ENCODE assay signal across 12 cellular contexts in genomic region chr12:202081-202731, GRCh38. TPM values are rescaled to one million over a fixed set of nuclear protein-coding genes. Genes with fewer than 3 reads are reported as not detected.
A peak's percentile ranks its signal among the peaks of the same experiment; 100 is the strongest.
DNase-seq lines count a peak whose midpoint lies in the region; ATAC-seq and TF ChIP-seq lines count a peak whose summit lies in the region.
"Had no signal": no experiment of that assay in that cellular context is flagged by ENCODE, and none has a peak within 500 bp of the region (broad histone marks: within the 10 kb centered on the region; RNA-seq: fewer than 3 reads in every experiment).

No MANE protein-coding gene starts in this region.

- no peak overlapping the region for H3K23ac ChIP-seq in H9 (ENCODE audit: insufficient read length, low read depth, low read length)

- H3K9me3 ChIP-seq in H9 (ENCODE audit: control insufficient read depth, low read depth, low read length) (no peaks in the 10 kb centered on the region), parathyroid adenoma (ENCODE audit: control insufficient read depth, low read length) (no peaks in the 10 kb centered on the region), osteoblast (ENCODE audit: low read depth, low read length) (no peaks in the 10 kb centered on the region)

- H3K56ac ChIP-seq in H9 (ENCODE audit: insufficient read length, low read depth, low read length), result no peak overlapping the region

- H3K4me1 ChIP-seq in H9 (ENCODE audit: insufficient read depth, low read length), result no peaks in the 10 kb centered on the region
- H3K4me1 ChIP-seq in parathyroid adenoma, result peaks cover 21% of the 10 kb centered on the region
- no peaks in the 10 kb centered on the region for H3K4me1 ChIP-seq in osteoblast (ENCODE audit: insufficient read depth, low read length)

- H3K4me3 ChIP-seq in parathyroid adenoma (ENCODE audit: low read depth, low read length) (no peak overlapping the region), brain microvascular endothelial cell (ENCODE audit: low read depth, low read length) (no peak overlapping the region), osteoblast (ENCODE audit: insufficient read depth, low read length) (no peak overlapping the region)

- H3K4me1 Mint-ChIP-seq in H9, result peaks cover 20 to 26% of the 10 kb centered on the region in 2 experiments
- H3K4me1 Mint-ChIP-seq in chondrocyte (ENCODE audit: low read depth), result peaks cover 15% of the 10 kb centered on the region

- H3K27ac ChIP-seq in H9 (ENCODE audit: insufficient read length, low read depth, low read length), result no peak overlapping the region
- peak overlapping the region; percentile 63 for H3K27ac ChIP-seq in parathyroid adenoma
- H3K27ac ChIP-seq in brain microvascular endothelial cell, result no peak overlapping the region
- no peak overlapping the region for H3K27ac ChIP-seq in osteoblast (ENCODE audit: low read depth, low read length)

- H3K27ac Mint-ChIP-seq in H9 (no peak overlapping the region), chondrocyte (ENCODE audit: unreplicated experiment) (no peak overlapping the region)
- H3K27ac Mint-ChIP-seq: T-helper 1 cell treated with Interleukin-12 subunit alpha and Interleukin-12 subunit beta and Interleukin-4 antibody, amounts not matched to agents 30 μg/mL and 1 μg/mL, for 36 hours had no signal

- H3K27me3 ChIP-seq in H9 (ENCODE audit: insufficient read depth, low read length) (peaks cover 4% of the 10 kb centered on the region; the same call in 1 of the 2 replicates), parathyroid adenoma (ENCODE audit: control insufficient read depth, insufficient read depth, low read length) (no peaks in the 10 kb centered on the region), brain microvascular endothelial cell (replicated peaks) (peaks cover 5% of the 10 kb centered on the region), osteoblast (ENCODE audit: insufficient read depth, low read length) (peaks cover 61% of the 10 kb centered on the region)

- no peak overlapping the region for H2AFZ ChIP-seq in H9 (ENCODE audit: low read length)
- peak overlapping the region; percentile 71 for H2AFZ ChIP-seq in parathyroid adenoma
- no peak overlapping the region for H2AFZ ChIP-seq in osteoblast (ENCODE audit: low read length)

- no peak overlapping the region for H2BK120ac ChIP-seq in H9 (ENCODE audit: low read depth, low read length, poor library complexity, severe bottlenecking)

- no peaks in the 10 kb centered on the region for H3K79me1 ChIP-seq in H9 (ENCODE audit: insufficient read depth, low read depth, low read length, poor library complexity, severe bottlenecking)

- H3K27me3 Mint-ChIP-seq in H9 (ENCODE audit: low read depth) (peaks cover 95% of the 10 kb centered on the region), chondrocyte (ENCODE audit: low read depth) (peaks cover 50% of the 10 kb centered on the region)

- H3T11ph ChIP-seq in H9 (ENCODE audit: low read length), result no peak overlapping the region

- H2BK20ac ChIP-seq in H9 (ENCODE audit: low read depth, low read length, poor library complexity, severe bottlenecking), result no peak overlapping the region

- WGBS in H9 (ENCODE audit: extremely low coverage, insufficient read length, low lambda C conversion rate), result no CpG with 5 or more reads among the region's 15 CpGs

- no peak overlapping the region for H3K9ac ChIP-seq in H9 (ENCODE audit: extremely low read depth, insufficient read length, low read length)
- no peak overlapping the region for H3K9ac ChIP-seq in parathyroid adenoma

- H4K8ac ChIP-seq in H9 (replicated peaks; ENCODE audit: insufficient read length, low read depth, low read length), result no peak overlapping the region

- H2BK12ac ChIP-seq in H9 (ENCODE audit: insufficient read length, low read depth, low read length), result no peak overlapping the region

- ATAC-seq in HG03457 (IDR thresholded peaks at IDR 0.05; ENCODE audit: unreplicated experiment) (no peak), HG03442 (IDR thresholded peaks at IDR 0.05; ENCODE audit: unreplicated experiment) (no peak)
- ATAC-seq: naive thymus-derived CD8-positive, alpha-beta T cell had no signal

- no peak overlapping the region for H3K4ac ChIP-seq in H9 (ENCODE audit: low read depth, low read length)

- no peak overlapping the region for H2BK15ac ChIP-seq in H9 (ENCODE audit: low read depth, low read length)

- H3K36me3 ChIP-seq in parathyroid adenoma (ENCODE audit: control insufficient read depth, insufficient read depth, low read length) (no peaks in the 10 kb centered on the region), brain microvascular endothelial cell (replicated peaks) (no peaks in the 10 kb centered on the region), osteoblast (ENCODE audit: insufficient read depth, low read length) (no peaks in the 10 kb centered on the region)

- no peak overlapping the region for H4K91ac ChIP-seq in H9 (ENCODE audit: insufficient read length, low read depth, low read length)

- H3K36me3 Mint-ChIP-seq in H9 (ENCODE audit: insufficient read depth in 1 of 3, low read depth in 3 of 3) (no peaks in the 10 kb centered on the region), chondrocyte (ENCODE audit: low read depth) (no peaks in the 10 kb centered on the region)
- H3K36me3 Mint-ChIP-seq: naive thymus-derived CD8-positive, alpha-beta T cell had no signal

- H3K79me2 ChIP-seq in H9 (ENCODE audit: insufficient read depth, low read length) (no peaks in the 10 kb centered on the region), parathyroid adenoma (no peaks in the 10 kb centered on the region), osteoblast (ENCODE audit: insufficient read depth, low read length) (no peaks in the 10 kb centered on the region)

- H2AK5ac ChIP-seq in H9 (ENCODE audit: insufficient read length, low read length), result no peak overlapping the region

- peak; percentile 78 for DNase-seq in H9
- peak; percentile 51 to 83 for DNase-seq in NCI-H2081 (lab: John Stamatoyannopoulos, UW)
- no peak for DNase-seq in chondrocyte (ENCODE audit: low spot score)
- DNase-seq in brain microvascular endothelial cell, result no peak
- no peak for DNase-seq in osteoblast (ENCODE audit: insufficient read length, low spot score, missing footprints)
- DNase-seq: amniotic stem cell, Calu3 had no signal

- peaks cover 0 to 2% of the 10 kb centered on the region in 2 experiments; a peak in 3 of 5 replicates for H3K9me3 Mint-ChIP-seq in H9
- H3K9me3 Mint-ChIP-seq in chondrocyte (ENCODE audit: low read depth), result no peaks in the 10 kb centered on the region
- H3K9me3 Mint-ChIP-seq: T-helper 1 cell treated with Interleukin-12 subunit alpha and Interleukin-12 subunit beta and Interleukin-4 antibody, amounts not matched to agents 30 μg/mL and 1 μg/mL, for 36 hours had no signal

- H3K14ac ChIP-seq in H9 (ENCODE audit: insufficient read depth, low read length), result no peak overlapping the region

- H3K4me3 Mint-ChIP-seq in H9 (peak overlapping the region; percentile 47 to 75), chondrocyte (ENCODE audit: unreplicated experiment) (peak overlapping the region; percentile 37)
- H3K4me3 Mint-ChIP-seq: T-helper 1 cell treated with Interleukin-12 subunit alpha and Interleukin-12 subunit beta and Interleukin-4 antibody, amounts not matched to agents 30 μg/mL and 1 μg/mL, for 36 hours had no signal

- H3K4me2 ChIP-seq in H9 (ENCODE audit: insufficient read depth, insufficient read length, low read length) (peak overlapping the region; percentile 48), parathyroid adenoma (ENCODE audit: low read length) (no peak overlapping the region), osteoblast (ENCODE audit: insufficient read depth, low read length) (no peak overlapping the region)

- no peak overlapping the region for H2BK5ac ChIP-seq in H9 (ENCODE audit: insufficient read length, low read length)

- in situ Hi-C loops in brain microvascular endothelial cell (cut with HindIII; ENCODE audit: low pct_ligation_motif_present, low sequenced_read_pairs), result no loop called here

- no peak overlapping the region for H4K5ac ChIP-seq in H9 (ENCODE audit: insufficient read length, low read depth, low read length)

- H4K20me1 ChIP-seq in H9 (ENCODE audit: control insufficient read depth, insufficient read depth, insufficient read length) (no peaks in the 10 kb centered on the region), osteoblast (ENCODE audit: insufficient read depth, low read length) (no peaks in the 10 kb centered on the region)

- no peak overlapping the region for H3K18ac ChIP-seq in H9 (ENCODE audit: insufficient read length, low read depth, low read length)

- TF ChIP-seq CTCF in H9 (conservative IDR thresholded peaks at IDR 0.05) (no peak), chondrocyte (IDR thresholded peaks at IDR 0.05) (no peak), parathyroid adenoma (IDR thresholded peaks at IDR 0.05) (no peak), brain microvascular endothelial cell (IDR thresholded peaks at IDR 0.05; ENCODE audit: low read depth, low read length, missing control alignments) (no peak), osteoblast (IDR thresholded peaks at IDR 0.05; ENCODE audit: extremely low read depth, low read depth, low read length) (no peak)

- peaks cover 6% of the 10 kb centered on the region for H3K23me2 ChIP-seq in H9 (ENCODE audit: insufficient read length, low read depth, low read length, poor library complexity, severe bottlenecking)

RNA-seq across cellular contexts. Expression of gene SLC6A12, which starts 11.8 kb away (rescaled TPM):
- total RNA-seq in H9 (2021), result 0.17 and 0.20 TPM in 2 replicates
- total RNA-seq in chondrocyte, result 0.42 TPM in 1 of 3 replicates, not detected in the others
- not detected in 2 replicates for total RNA-seq in osteoblast

Comparison
In these comparisons a context has a peak if more than half of its experiments do, and no peak if none do; other contexts are left out.
1. DNase-seq: peak in H9 (single experiment) and NCI-H2081 (2 of 2); none in chondrocyte (single experiment), brain microvascular endothelial cell (single experiment) and osteoblast (single experiment).